Comparison of ENCODE assay signal across 1 cellular context in the genomic region with DNA sequence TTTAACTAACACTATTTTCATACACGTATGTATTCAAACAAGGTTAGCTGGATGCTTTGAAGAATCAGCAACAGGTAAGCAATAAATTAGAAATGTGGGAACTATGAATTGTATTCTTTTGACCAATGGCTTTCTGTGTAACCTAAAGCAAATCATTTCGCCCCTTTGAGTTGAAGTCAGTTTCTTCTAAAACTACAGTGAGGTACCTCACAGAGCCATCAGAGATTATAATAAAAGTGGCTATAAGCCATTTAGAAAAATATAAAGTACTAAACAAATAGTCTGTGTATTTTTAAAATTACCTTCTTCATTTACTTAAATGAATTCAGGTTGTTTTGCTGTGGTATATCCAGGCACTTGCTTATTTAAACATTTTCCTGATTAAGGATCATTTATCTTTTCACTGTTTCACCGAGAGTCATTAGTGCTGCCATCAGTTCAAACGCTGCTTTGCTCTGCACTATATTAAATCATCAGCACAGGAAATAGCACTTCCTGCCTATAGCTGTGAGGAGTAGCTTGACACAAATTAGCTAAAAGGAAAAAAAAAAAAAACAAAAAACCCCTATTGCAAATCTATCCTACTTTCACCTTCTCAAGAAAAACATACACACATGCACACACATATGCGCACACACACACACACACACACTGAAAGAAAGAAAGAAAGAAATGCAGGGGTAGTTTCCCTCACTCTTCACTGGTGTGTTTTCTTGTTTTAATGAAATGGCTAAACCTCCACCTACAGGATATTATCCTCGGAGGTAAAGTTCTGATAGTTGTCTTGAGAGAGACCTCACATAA.
A peak's percentile ranks its signal among the peaks of the same experiment; 100 is the strongest.
TF ChIP-seq lines count a peak whose summit lies in the region.

No MANE protein-coding gene starts in this region.

TF ChIP-seq in GM12878, 131 proteins besides CTCF, POLR2A, EP300 and RAD21 (continued from another document):
- TF ChIP-seq, protein P1, sequence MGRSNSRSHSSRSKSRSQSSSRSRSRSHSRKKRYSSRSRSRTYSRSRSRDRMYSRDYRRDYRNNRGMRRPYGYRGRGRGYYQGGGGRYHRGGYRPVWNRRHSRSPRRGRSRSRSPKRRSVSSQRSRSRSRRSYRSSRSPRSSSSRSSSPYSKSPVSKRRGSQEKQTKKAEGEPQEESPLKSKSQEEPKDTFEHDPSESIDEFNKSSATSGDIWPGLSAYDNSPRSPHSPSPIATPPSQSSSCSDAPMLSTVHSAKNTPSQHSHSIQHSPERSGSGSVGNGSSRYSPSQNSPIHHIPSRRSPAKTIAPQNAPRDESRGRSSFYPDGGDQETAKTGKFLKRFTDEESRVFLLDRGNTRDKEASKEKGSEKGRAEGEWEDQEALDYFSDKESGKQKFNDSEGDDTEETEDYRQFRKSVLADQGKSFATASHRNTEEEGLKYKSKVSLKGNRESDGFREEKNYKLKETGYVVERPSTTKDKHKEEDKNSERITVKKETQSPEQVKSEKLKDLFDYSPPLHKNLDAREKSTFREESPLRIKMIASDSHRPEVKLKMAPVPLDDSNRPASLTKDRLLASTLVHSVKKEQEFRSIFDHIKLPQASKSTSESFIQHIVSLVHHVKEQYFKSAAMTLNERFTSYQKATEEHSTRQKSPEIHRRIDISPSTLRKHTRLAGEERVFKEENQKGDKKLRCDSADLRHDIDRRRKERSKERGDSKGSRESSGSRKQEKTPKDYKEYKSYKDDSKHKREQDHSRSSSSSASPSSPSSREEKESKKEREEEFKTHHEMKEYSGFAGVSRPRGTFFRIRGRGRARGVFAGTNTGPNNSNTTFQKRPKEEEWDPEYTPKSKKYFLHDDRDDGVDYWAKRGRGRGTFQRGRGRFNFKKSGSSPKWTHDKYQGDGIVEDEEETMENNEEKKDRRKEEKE (IDR thresholded peaks at IDR 0.05): no peak
- TF ChIP-seq, protein P2, sequence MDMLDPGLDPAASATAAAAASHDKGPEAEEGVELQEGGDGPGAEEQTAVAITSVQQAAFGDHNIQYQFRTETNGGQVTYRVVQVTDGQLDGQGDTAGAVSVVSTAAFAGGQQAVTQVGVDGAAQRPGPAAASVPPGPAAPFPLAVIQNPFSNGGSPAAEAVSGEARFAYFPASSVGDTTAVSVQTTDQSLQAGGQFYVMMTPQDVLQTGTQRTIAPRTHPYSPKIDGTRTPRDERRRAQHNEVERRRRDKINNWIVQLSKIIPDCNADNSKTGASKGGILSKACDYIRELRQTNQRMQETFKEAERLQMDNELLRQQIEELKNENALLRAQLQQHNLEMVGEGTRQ (IDR thresholded peaks at IDR 0.05; ENCODE audit: borderline replicate concordance, low read depth, low read length): no peak
- TF ChIP-seq, protein P3, sequence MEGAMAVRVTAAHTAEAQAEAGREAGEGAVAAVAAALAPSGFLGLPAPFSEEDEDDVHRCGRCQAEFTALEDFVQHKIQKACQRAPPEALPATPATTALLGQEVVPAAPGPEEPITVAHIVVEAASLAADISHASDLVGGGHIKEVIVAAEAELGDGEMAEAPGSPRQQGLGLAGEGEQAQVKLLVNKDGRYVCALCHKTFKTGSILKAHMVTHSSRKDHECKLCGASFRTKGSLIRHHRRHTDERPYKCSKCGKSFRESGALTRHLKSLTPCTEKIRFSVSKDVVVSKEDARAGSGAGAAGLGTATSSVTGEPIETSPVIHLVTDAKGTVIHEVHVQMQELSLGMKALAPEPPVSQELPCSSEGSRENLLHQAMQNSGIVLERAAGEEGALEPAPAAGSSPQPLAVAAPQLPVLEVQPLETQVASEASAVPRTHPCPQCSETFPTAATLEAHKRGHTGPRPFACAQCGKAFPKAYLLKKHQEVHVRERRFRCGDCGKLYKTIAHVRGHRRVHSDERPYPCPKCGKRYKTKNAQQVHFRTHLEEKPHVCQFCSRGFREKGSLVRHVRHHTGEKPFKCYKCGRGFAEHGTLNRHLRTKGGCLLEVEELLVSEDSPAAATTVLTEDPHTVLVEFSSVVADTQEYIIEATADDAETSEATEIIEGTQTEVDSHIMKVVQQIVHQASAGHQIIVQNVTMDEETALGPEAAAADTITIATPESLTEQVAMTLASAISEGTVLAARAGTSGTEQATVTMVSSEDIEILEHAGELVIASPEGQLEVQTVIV (IDR thresholded peaks at IDR 0.05; ENCODE audit: borderline replicate concordance, partially characterized antibody): no peak
- TF ChIP-seq, protein P4, sequence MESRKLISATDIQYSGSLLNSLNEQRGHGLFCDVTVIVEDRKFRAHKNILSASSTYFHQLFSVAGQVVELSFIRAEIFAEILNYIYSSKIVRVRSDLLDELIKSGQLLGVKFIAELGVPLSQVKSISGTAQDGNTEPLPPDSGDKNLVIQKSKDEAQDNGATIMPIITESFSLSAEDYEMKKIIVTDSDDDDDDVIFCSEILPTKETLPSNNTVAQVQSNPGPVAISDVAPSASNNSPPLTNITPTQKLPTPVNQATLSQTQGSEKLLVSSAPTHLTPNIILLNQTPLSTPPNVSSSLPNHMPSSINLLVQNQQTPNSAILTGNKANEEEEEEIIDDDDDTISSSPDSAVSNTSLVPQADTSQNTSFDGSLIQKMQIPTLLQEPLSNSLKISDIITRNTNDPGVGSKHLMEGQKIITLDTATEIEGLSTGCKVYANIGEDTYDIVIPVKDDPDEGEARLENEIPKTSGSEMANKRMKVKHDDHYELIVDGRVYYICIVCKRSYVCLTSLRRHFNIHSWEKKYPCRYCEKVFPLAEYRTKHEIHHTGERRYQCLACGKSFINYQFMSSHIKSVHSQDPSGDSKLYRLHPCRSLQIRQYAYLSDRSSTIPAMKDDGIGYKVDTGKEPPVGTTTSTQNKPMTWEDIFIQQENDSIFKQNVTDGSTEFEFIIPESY (IDR thresholded peaks at IDR 0.05): no peak
- TF ChIP-seq ZSCAN29 (IDR thresholded peaks at IDR 0.05): no peak
- no peak for TF ChIP-seq HDAC6 (IDR thresholded peaks at IDR 0.05; ENCODE audit: unreplicated experiment)
- no peak for TF ChIP-seq MYC (IDR thresholded peaks at IDR 0.05; ENCODE audit: insufficient read depth, insufficient read length, insufficient replicate concordance, low read length, severe bottlenecking)
- TF ChIP-seq SUPT20H (IDR thresholded peaks at IDR 0.05; ENCODE audit: borderline replicate concordance, control insufficient read depth, low read depth, low read length): no peak
- TF ChIP-seq ZNF384 (IDR thresholded peaks at IDR 0.05; ENCODE audit: borderline replicate concordance, low read depth, low read length): peak; percentile 97
- TF ChIP-seq ZBED1 (IDR thresholded peaks at IDR 0.05; ENCODE audit: borderline replicate concordance): no peak
- TF ChIP-seq SRF (IDR thresholded peaks at IDR 0.05; ENCODE audit: low read depth in 2 of 2, low read length in 2 of 2): no peak
- TF ChIP-seq, protein P5, sequence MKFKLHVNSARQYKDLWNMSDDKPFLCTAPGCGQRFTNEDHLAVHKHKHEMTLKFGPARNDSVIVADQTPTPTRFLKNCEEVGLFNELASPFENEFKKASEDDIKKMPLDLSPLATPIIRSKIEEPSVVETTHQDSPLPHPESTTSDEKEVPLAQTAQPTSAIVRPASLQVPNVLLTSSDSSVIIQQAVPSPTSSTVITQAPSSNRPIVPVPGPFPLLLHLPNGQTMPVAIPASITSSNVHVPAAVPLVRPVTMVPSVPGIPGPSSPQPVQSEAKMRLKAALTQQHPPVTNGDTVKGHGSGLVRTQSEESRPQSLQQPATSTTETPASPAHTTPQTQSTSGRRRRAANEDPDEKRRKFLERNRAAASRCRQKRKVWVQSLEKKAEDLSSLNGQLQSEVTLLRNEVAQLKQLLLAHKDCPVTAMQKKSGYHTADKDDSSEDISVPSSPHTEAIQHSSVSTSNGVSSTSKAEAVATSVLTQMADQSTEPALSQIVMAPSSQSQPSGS (IDR thresholded peaks at IDR 0.05; ENCODE audit: low read length): peak; percentile 84
- TF ChIP-seq NR2C1 (IDR thresholded peaks at IDR 0.05): no peak
- TF ChIP-seq SMC3 (IDR thresholded peaks at IDR 0.05; ENCODE audit: borderline replicate concordance, low read length): peak; percentile 43; the same call in 1 of the 2 replicates
- peak; percentile 38; the same call in 1 of the 2 replicates for TF ChIP-seq SPI1 (IDR thresholded peaks at IDR 0.05; ENCODE audit: borderline replicate concordance, insufficient read depth, low read depth, low read length)
- TF ChIP-seq ATF7 (IDR thresholded peaks at IDR 0.05; ENCODE audit: low read depth): peak; percentile 83
